Comparison of ENCODE assay signal across 8 cellular contexts in genomic region chr3:170869240-170869592, GRCh38.
DNase-seq lines count a peak whose midpoint lies in the region; ATAC-seq and TF ChIP-seq lines count a peak whose summit lies in the region.

No MANE protein-coding gene starts in this region.

- H3K4me3 Mint-ChIP-seq in effector memory CD8-positive, alpha-beta T cell = peak overlapping the region; percentile 94 to 97
- peak overlapping the region; percentile 94 for H3K4me3 Mint-ChIP-seq in nephron progenitor cell

- peak overlapping the region; percentile 92 to 99 (median 98) for H3K27ac ChIP-seq in BLaER1 treated with 17β-estradiol and CSF1 and Interleukin-3, amounts not matched to agents 10 nM and 100 nM

- peak overlapping the region; percentile 92 to 99 (median 98) for H3K9ac ChIP-seq in BLaER1 treated with 17β-estradiol and CSF1 and Interleukin-3, amounts not matched to agents 10 nM and 100 nM

- no peaks in the 10 kb centered on the region for H3K9me3 Mint-ChIP-seq in effector memory CD8-positive, alpha-beta T cell
- H3K9me3 Mint-ChIP-seq in nephron progenitor cell = peaks cover 4% of the 10 kb centered on the region

- peak overlapping the region; percentile 73 to 93 (median 86) for H3K4me3 ChIP-seq in BLaER1 treated with 17β-estradiol and CSF1 and Interleukin-3, amounts not matched to agents 10 nM and 100 nM
- H3K4me3 ChIP-seq in NB4 (ENCODE audit: low read depth, low read length) = peak overlapping the region; percentile 99

- H3K36me3 ChIP-seq in BLaER1 treated with 17β-estradiol and CSF1 and Interleukin-3, amounts not matched to agents 10 nM and 100 nM = peaks cover 37 to 45% (median 39%) of the 10 kb centered on the region in 11 experiments

- peaks cover 23 to 34% (median 30%) of the 10 kb centered on the region in 10 experiments for H3K4me1 ChIP-seq in BLaER1 treated with 17β-estradiol and CSF1 and Interleukin-3, amounts not matched to agents 10 nM and 100 nM

- H3K27me3 ChIP-seq in BLaER1 treated with 17β-estradiol and CSF1 and Interleukin-3, amounts not matched to agents 10 nM and 100 nM = no peaks in the 10 kb centered on the region

- H3K4me1 Mint-ChIP-seq in effector memory CD8-positive, alpha-beta T cell (ENCODE audit: low read depth in 2 of 2) = peaks cover 19 to 26% of the 10 kb centered on the region in 2 donors
- H3K4me1 Mint-ChIP-seq in nephron progenitor cell = peaks cover 42% of the 10 kb centered on the region

- peak overlapping the region; percentile 96 to 98 for H3K27ac Mint-ChIP-seq in effector memory CD8-positive, alpha-beta T cell
- peak overlapping the region; percentile 100 for H3K27ac Mint-ChIP-seq in nephron progenitor cell

- DNase-seq in NB4 (ENCODE audit: low read depth) = peak; percentile 25
- DNase-seq in effector memory CD8-positive, alpha-beta T cell = no peak
- DNase-seq in nephron progenitor cell = no peak
- DNase-seq in cerebellar nuclear complex (lab: John Stamatoyannopoulos, UW) = no peak
- no peak for DNase-seq in NCI-H524 (lab: John Stamatoyannopoulos, UW)
- no peak for DNase-seq in NCI-H2196 (lab: John Stamatoyannopoulos, UW; ENCODE audit: unreplicated experiment)
- no peak for DNase-seq in T-helper 9 cell

- no peak for ATAC-seq in effector memory CD8-positive, alpha-beta T cell (replicated peaks)

- TF ChIP-seq CTCF in NB4 (IDR thresholded peaks at IDR 0.05; ENCODE audit: low read depth, low read length) (no peak), nephron progenitor cell (IDR thresholded peaks at IDR 0.05) (no peak)

- peaks cover 32 to 49% (median 45%) of the 10 kb centered on the region in 11 experiments; a peak in 21 of 22 replicates for H4K20me1 ChIP-seq in BLaER1 treated with 17β-estradiol and CSF1 and Interleukin-3, amounts not matched to agents 10 nM and 100 nM

- H3K27me3 Mint-ChIP-seq in effector memory CD8-positive, alpha-beta T cell = no peaks in the 10 kb centered on the region
- peaks cover 3% of the 10 kb centered on the region for H3K27me3 Mint-ChIP-seq in nephron progenitor cell (ENCODE audit: low read depth, poor library complexity)

- peak overlapping the region; percentile 85 to 98 (median 92) for H3K4me2 ChIP-seq in BLaER1 treated with 17β-estradiol and CSF1 and Interleukin-3, amounts not matched to agents 10 nM and 100 nM

- no peak for TF ChIP-seq POLR2A in NB4 (IDR thresholded peaks at IDR 0.05; ENCODE audit: extremely low read depth, insufficient read length)

- H3K9me3 ChIP-seq in BLaER1 treated with 17β-estradiol and CSF1 and Interleukin-3, amounts not matched to agents 10 nM and 100 nM (replicated peaks in 1 of 11) = peaks cover 0 to 7% (median 0%) of the 10 kb centered on the region in 11 experiments; a peak in 3 of 22 replicates

- H3K36me3 Mint-ChIP-seq in effector memory CD8-positive, alpha-beta T cell (ENCODE audit: insufficient read depth) = peaks cover 53% of the 10 kb centered on the region
- peaks cover 29% of the 10 kb centered on the region for H3K36me3 Mint-ChIP-seq in nephron progenitor cell (ENCODE audit: low read depth)
